Comparison of ENCODE assay signal across 9 cellular contexts in the genomic region with DNA sequence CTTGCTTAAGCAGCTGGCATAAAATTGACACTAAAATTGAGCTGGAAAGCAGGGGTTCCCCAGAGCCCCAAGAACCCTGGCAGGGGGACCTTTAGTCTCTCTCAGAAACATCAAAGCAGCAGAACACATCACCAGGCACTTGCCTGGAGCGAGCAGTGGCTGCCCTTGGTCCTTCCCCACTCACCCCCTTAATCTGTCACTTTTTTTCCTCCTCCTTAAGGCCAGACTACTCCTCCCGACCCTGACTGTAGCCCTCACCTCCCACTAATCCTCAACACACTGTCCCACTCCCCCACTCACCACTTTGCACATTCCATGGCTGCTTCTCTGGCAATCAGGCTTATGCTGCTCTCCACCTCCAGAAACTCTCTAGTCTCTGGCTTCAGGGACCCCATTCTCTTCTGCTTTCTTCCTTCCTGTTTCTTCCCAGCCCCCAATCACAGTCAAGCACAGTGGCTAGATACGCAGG. TPM values are rescaled to one million over a fixed set of nuclear protein-coding genes. Genes with fewer than 3 reads are reported as not detected.
DNase-seq lines count a peak whose midpoint lies in the region; ATAC-seq, FAIRE-seq and TF ChIP-seq lines count a peak whose summit lies in the region.
"Had no signal": no experiment of that assay in that cellular context is flagged by ENCODE, and none has a peak within 500 bp of the region (broad histone marks: within the 10 kb centered on the region; RNA-seq: fewer than 3 reads in every experiment).

No MANE protein-coding gene starts in this region.

- DNase-seq in activated CD4-positive, alpha-beta T cell treated with anti-CD3 and anti-CD28 coated beads for 36 hours, result no peak
- no peak for DNase-seq in activated CD4-positive, alpha-beta T cell treated with anti-CD3 and anti-CD28 coated beads, Interleukin-2, amount 50 U/mL, for 4 hours
- peak; percentile 9 to 12 for DNase-seq in Kasumi-1 (lab: John Stamatoyannopoulos, UW)
- no peak for DNase-seq in bronchial epithelial cell (ENCODE audit: low read depth)
- no peak for DNase-seq in medulla oblongata (ENCODE audit: extremely low spot score)
- no peak for DNase-seq in foreskin melanocyte

- no peaks in the 10 kb centered on the region for H3K36me3 ChIP-seq in bronchial epithelial cell (ENCODE audit: control insufficient read depth, insufficient read depth, low read length)

- peak; percentile 14 for ATAC-seq in activated CD4-positive, alpha-beta T cell treated with anti-CD3 and anti-CD28 coated beads for 36 hours
- no peak for ATAC-seq in GM18520 (IDR thresholded peaks at IDR 0.05; ENCODE audit: unreplicated experiment)

- peak overlapping the region; percentile 90 for H3K4me3 ChIP-seq in bronchial epithelial cell (ENCODE audit: low read depth, low read length)
- peak overlapping the region; percentile 73 for H3K4me3 ChIP-seq in mononuclear cell (ENCODE audit: low read length)

- POLR2A ChIA-PET in activated CD4-positive, alpha-beta T cell treated with anti-CD3 and anti-CD28 coated beads for 36 hours (lab: Charles Lee), result interaction anchor here (0.6 to 1.2 kb wide), 4 partner anchors 14 to 141 kb away, joined by 3 to 19 read pairs (median 4); partner anchors contain the start of genes ZKSCAN8 and ZSCAN26

- no peak for FAIRE-seq in bronchial epithelial cell (lab: Jason Lieb, UNC)

- H3K9me3 Mint-ChIP-seq in activated CD4-positive, alpha-beta T cell treated with anti-CD3 and anti-CD28 coated beads for 36 hours (ENCODE audit: low read depth), result no peaks in the 10 kb centered on the region

- H3K36me3 Mint-ChIP-seq in activated CD4-positive, alpha-beta T cell treated with anti-CD3 and anti-CD28 coated beads for 36 hours (ENCODE audit: low read depth), result peaks cover 10% of the 10 kb centered on the region

- peak overlapping the region; percentile 99 for H3K4me3 Mint-ChIP-seq in activated CD4-positive, alpha-beta T cell treated with anti-CD3 and anti-CD28 coated beads for 36 hours

- peaks cover 1% of the 10 kb centered on the region for H3K27me3 Mint-ChIP-seq in activated CD4-positive, alpha-beta T cell treated with anti-CD3 and anti-CD28 coated beads for 36 hours

- intact Hi-C loops in activated CD4-positive, alpha-beta T cell treated with anti-CD3 and anti-CD28 coated beads for 36 hours (cut with DNase I, micrococcal nuclease), result loop anchor here (1.0 to 10.0 kb wide), 11 partner anchors 15 to 868 kb away; partner anchors contain the start of genes ZSCAN26 (in 2 of the 2), PGBD1 (in 1 of the 2), ZKSCAN3 (in 1 of the 2) and ZKSCAN8 (in 1 of the 2)

- CTCF ChIA-PET in activated CD4-positive, alpha-beta T cell treated with anti-CD3 and anti-CD28 coated beads for 36 hours (lab: Charles Lee), result interaction anchor here (1.1 to 1.4 kb wide), 3 partner anchors 11 to 16 kb away, joined by 5 to 12 read pairs (median 5); partner anchors contain the start of gene ZSCAN26

- peaks cover 14% of the 10 kb centered on the region for H3K4me1 Mint-ChIP-seq in activated CD4-positive, alpha-beta T cell treated with anti-CD3 and anti-CD28 coated beads for 36 hours

- H3K27me3 ChIP-seq in bronchial epithelial cell (ENCODE audit: control insufficient read depth, insufficient read depth, low read length) (no peaks in the 10 kb centered on the region), mononuclear cell (ENCODE audit: insufficient read depth, low read length) (peaks cover 7% of the 10 kb centered on the region)

- no peaks in the 10 kb centered on the region for H3K9me3 ChIP-seq in mononuclear cell (ENCODE audit: low read depth, low read length)

- TF ChIP-seq CTCF in bronchial epithelial cell (IDR thresholded peaks at IDR 0.05; ENCODE audit: insufficient read depth, low read length, severe bottlenecking), result no peak

- H3K27ac Mint-ChIP-seq in activated CD4-positive, alpha-beta T cell treated with anti-CD3 and anti-CD28 coated beads for 36 hours, result peak overlapping the region; percentile 96

- peaks cover 27% of the 10 kb centered on the region for H3K4me1 ChIP-seq in mononuclear cell (ENCODE audit: insufficient read depth, low read length)

RNA-seq across cellular contexts. Expression of gene ZKSCAN4, which starts 0.5 kb away (rescaled TPM):
- total RNA-seq in activated CD4-positive, alpha-beta T cell treated with anti-CD3 and anti-CD28 coated beads for 36 hours, result 1 to 10 TPM; 3.2 to 4.1 TPM
- total RNA-seq in bronchial epithelial cell, result 4.9 and 5.5 TPM in 2 replicates
- 0.84 TPM for total RNA-seq in mononuclear cell

RNA-seq across cellular contexts. Expression of gene NKAPL, which starts 6.6 kb away (rescaled TPM):
- total RNA-seq in activated CD4-positive, alpha-beta T cell treated with anti-CD3 and anti-CD28 coated beads for 36 hours, result under 1 TPM; 0.14 to 0.25 TPM
- 0.79 and 1.2 TPM in 2 replicates for total RNA-seq in bronchial epithelial cell
- 0.21 TPM for total RNA-seq in mononuclear cell
- total RNA-seq: Daoy had no signal

RNA-seq across cellular contexts. Expression of gene ZSCAN26, which starts 14.4 kb away (rescaled TPM):
- total RNA-seq in activated CD4-positive, alpha-beta T cell treated with anti-CD3 and anti-CD28 coated beads for 36 hours, result 1 to 10 TPM; 5.0 to 6.7 TPM
- 4.9 and 8.7 TPM in 2 replicates for total RNA-seq in bronchial epithelial cell
- total RNA-seq in mononuclear cell, result 12.4 TPM

RNA-seq across cellular contexts. Expression of gene ZSCAN9, which starts 27.5 kb away (rescaled TPM):
- total RNA-seq in activated CD4-positive, alpha-beta T cell treated with anti-CD3 and anti-CD28 coated beads for 36 hours, result 1 to 10 TPM; 1.7 to 1.8 TPM
- total RNA-seq in bronchial epithelial cell, result 12.1 and 14.3 TPM in 2 replicates
- 6.7 TPM for total RNA-seq in mononuclear cell

RNA-seq across cellular contexts. Expression of gene PGBD1, which starts 28.8 kb away (rescaled TPM):
- total RNA-seq in activated CD4-positive, alpha-beta T cell treated with anti-CD3 and anti-CD28 coated beads for 36 hours, result 1 to 10 TPM; 1.5 to 1.6 TPM
- total RNA-seq in bronchial epithelial cell (1.8 and 2.4 TPM in 2 replicates), mononuclear cell (0.52 TPM)

Comparison
In these comparisons a context has a peak if more than half of its experiments do, and no peak if none do; other contexts are left out.
1. DNase-seq: peak in Kasumi-1 (2 of 2); none in activated CD4-positive, alpha-beta T cell treated with anti-CD3 and anti-CD28 coated beads for 36 hours (single experiment), activated CD4-positive, alpha-beta T cell treated with anti-CD3 and anti-CD28 coated beads, Interleukin-2, amount 50 U/mL, for 4 hours (0 of 2), bronchial epithelial cell (single experiment), medulla oblongata (single experiment) and foreskin melanocyte (single experiment).